Comparison of ENCODE assay signal across 8 cellular contexts in genomic region chr12:57089259-57090245, GRCh38. TPM values are rescaled to one million over a fixed set of nuclear protein-coding genes. Genes with fewer than 3 reads are reported as not detected.
A peak's percentile ranks its signal among the peaks of the same experiment; 100 is the strongest.
DNase-seq lines count a peak whose midpoint lies in the region; ATAC-seq lines count a peak whose summit lies in the region.

No MANE protein-coding gene starts in this region.

- peak overlapping the region; percentile 40 for H3K27ac ChIP-seq in SJCRH30

- intact Hi-C loops in left cardiac atrium (cut with DNase I): loop anchor here in 1 of 2 donors (2.0 kb wide), 1 partner anchor 21 kb away; the partner anchor contains the start of gene STAT6
- intact Hi-C loops in posterior cingulate gyrus (cut with DNase I): no loop called here

- peak; percentile 54 to 74 (median 67) for DNase-seq in NCI-H1417 (lab: John Stamatoyannopoulos, UW)
- no peak for DNase-seq in NCI-H1417 treated with DMSO at 0.1 percent for 48 hours (lab: John Stamatoyannopoulos, UW)
- DNase-seq in SJCRH30: peak; percentile 97 to 98
- DNase-seq in anterior cingulate cortex (lab: John Stamatoyannopoulos, UW): peak in 51 of 58 donors; percentile 17 to 70 (median 49)
- peak; percentile 90 for DNase-seq in left cardiac atrium
- peak in 6 of 10 donors; percentile 41 to 90 (median 47) for DNase-seq in posterior cingulate gyrus
- DNase-seq in NCI-H1436 (lab: John Stamatoyannopoulos, UW): no peak

- H3K9me3 ChIP-seq in SJCRH30 (replicated peaks): no peaks in the 10 kb centered on the region

- 0 out of 2 replicates have a peak, but pooled peaks cover 8% of the 10 kb centered on the region for H3K27me3 ChIP-seq in SJCRH30

- H3K4me3 ChIP-seq in SJCRH30: peak overlapping the region; percentile 89

- ATAC-seq in left cardiac atrium (peak in 1 of 2 donors; percentile 4), GM18861 (IDR thresholded peaks at IDR 0.05; ENCODE audit: unreplicated experiment) (no peak)

- peaks cover 15% of the 10 kb centered on the region for H3K36me3 ChIP-seq in SJCRH30

- peaks cover 10% of the 10 kb centered on the region; the same call in 1 of the 2 replicates for H3K4me1 ChIP-seq in SJCRH30

RNA-seq across cellular contexts. Expression of gene NAB2, which starts 0.6 kb away (rescaled TPM):
- total RNA-seq in SJCRH30 (2014; rRNA removed; shearing (Covaris generic)): 87.8 and 89.9 TPM in 2 replicates
- total RNA-seq in left cardiac atrium: 10 to 100 TPM; 11.1 to 17.1 TPM

RNA-seq across cellular contexts. Expression of gene NEMP1, which starts 11.0 kb away (rescaled TPM):
- 63.7 and 70.2 TPM in 2 replicates for total RNA-seq in SJCRH30 (2014; rRNA removed; shearing (Covaris generic))
- total RNA-seq in left cardiac atrium: 1 to 10 TPM; 2.8 to 5.3 TPM

RNA-seq across cellular contexts. Expression of gene STAT6, which starts 21.6 kb away (rescaled TPM):
- total RNA-seq in SJCRH30 (2014; rRNA removed; shearing (Covaris generic)): 15.1 and 15.8 TPM in 2 replicates
- total RNA-seq in left cardiac atrium: 10 to 100 TPM; 77.7 to 78.1 TPM

RNA-seq across cellular contexts. Expression of gene LRP1, which starts 38.7 kb away (rescaled TPM):
- 53.7 and 58.6 TPM in 2 replicates for total RNA-seq in SJCRH30 (2014; rRNA removed; shearing (Covaris generic))
- total RNA-seq in left cardiac atrium: 100 to 1,000 TPM; 188 to 222 TPM

RNA-seq across cellular contexts. Expression of gene MYO1A, which starts 39.6 kb away (rescaled TPM):
- 0.02 TPM in 1 of 2 replicates, not detected in the other for total RNA-seq in SJCRH30 (2014; rRNA removed; shearing (Covaris generic))
- under 1 TPM; 0.09 to 0.13 TPM for total RNA-seq in left cardiac atrium

Comparison
In these comparisons a context has a peak if more than half of its experiments do, and no peak if none do; other contexts are left out.
1. DNase-seq: peak in NCI-H1417 (3 of 3), SJCRH30 (2 of 2), anterior cingulate cortex (51 of 58), left cardiac atrium (single experiment) and posterior cingulate gyrus (6 of 10); none in NCI-H1417 treated with DMSO at 0.1 percent for 48 hours (single experiment) and NCI-H1436 (single experiment).
2. RNA of gene NEMP1, which starts 11.0 kb away (total RNA-seq): 63.7 to 70.2 TPM in SJCRH30; 2.8 to 5.3 TPM in left cardiac atrium; every median in the first group is over 10 times any median in the second.